ENCODE assay signal across 18 cellular contexts in genomic region chr5:40291338-40291737, GRCh38.
DNase-seq lines count a peak whose midpoint lies in the region; TF ChIP-seq lines count a peak whose summit lies in the region.
"Had no signal": no experiment of that assay in that cellular context is flagged by ENCODE, and none has a peak within 500 bp of the region (broad histone marks: within the 10 kb centered on the region; RNA-seq: fewer than 3 reads in every experiment).

No MANE protein-coding gene starts in this region.

- H3K4me3 Mint-ChIP-seq in MCF 10A (ENCODE audit: unreplicated experiment) (no peak overlapping the region), osteocyte (ENCODE audit: unreplicated experiment) (no peak overlapping the region), type B pancreatic cell (no peak overlapping the region)
- H3K4me3 Mint-ChIP-seq: activated B cell treated with CpG ODN at 0.5 μM for 24 hours, CD14-positive monocyte had no signal

- H3K4me1 ChIP-seq in breast epithelium = no peaks in the 10 kb centered on the region
- H3K4me1 ChIP-seq: parathyroid adenoma, SJCRH30 had no signal

- H3K27me3 Mint-ChIP-seq in MCF 10A (ENCODE audit: insufficient read depth, unreplicated experiment) (no peaks in the 10 kb centered on the region), osteocyte (ENCODE audit: unreplicated experiment) (no peaks in the 10 kb centered on the region), type B pancreatic cell (no peaks in the 10 kb centered on the region)
- H3K27me3 Mint-ChIP-seq: activated B cell treated with CpG ODN at 0.5 μM for 24 hours had no signal

- peak; percentile 19 for DNase-seq in MCF 10A (ENCODE audit: unreplicated experiment)
- DNase-seq in breast epithelium (ENCODE audit: low spot score in 2 of 2) = no peak
- DNase-seq in astrocyte of the cerebellum (ENCODE audit: low read depth) = peak; percentile 33
- peak; percentile 69 for DNase-seq in fibroblast of the aortic adventitia (ENCODE audit: low read depth)
- no peak for DNase-seq in osteocyte (ENCODE audit: extremely low spot score, unreplicated experiment)
- no peak for DNase-seq in posterior cingulate gyrus
- DNase-seq in type B pancreatic cell (ENCODE audit: extremely low spot score, unreplicated experiment) = no peak
- DNase-seq in NCI-H2196 (lab: John Stamatoyannopoulos, UW; ENCODE audit: unreplicated experiment) = no peak
- DNase-seq: activated B cell treated with CpG ODN at 0.5 μM for 24 hours, left ventricle myocardium superior, MM.1S, NCI-H187 treated with DMSO at 0.1 percent for 48 hours, NCI-H526, SJCRH30, small intestine had no signal

- no peaks in the 10 kb centered on the region for H3K27me3 ChIP-seq in breast epithelium
- H3K27me3 ChIP-seq: SJCRH30 had no signal

- in situ Hi-C loops in astrocyte of the cerebellum (cut with HindIII; ENCODE audit: low sequenced_read_pairs) = no loop called here

- no peak overlapping the region for H3K27ac ChIP-seq in breast epithelium
- H3K27ac ChIP-seq: 22Rv1, parathyroid adenoma, SJCRH30 had no signal

- no peak overlapping the region for H3K4me3 ChIP-seq in breast epithelium
- H3K4me3 ChIP-seq in astrocyte of the cerebellum (ENCODE audit: low read depth, low read length) = no peak overlapping the region
- no peak overlapping the region for H3K4me3 ChIP-seq in fibroblast of the aortic adventitia (ENCODE audit: low read depth, low read length)
- H3K4me3 ChIP-seq: SJCRH30 had no signal

- POLR2A ChIA-PET in MCF 10A (lab: Yijun Ruan, JAX) = no interaction called here

- H3K4me1 Mint-ChIP-seq in MCF 10A (ENCODE audit: insufficient read depth, unreplicated experiment) (peaks cover 6% of the 10 kb centered on the region), osteocyte (ENCODE audit: unreplicated experiment) (peaks cover 3% of the 10 kb centered on the region), type B pancreatic cell (ENCODE audit: unreplicated experiment) (no peaks in the 10 kb centered on the region)
- H3K4me1 Mint-ChIP-seq: activated B cell treated with CpG ODN at 0.5 μM for 24 hours, CD14-positive monocyte had no signal

- H3K36me3 Mint-ChIP-seq in MCF 10A (ENCODE audit: insufficient read depth, unreplicated experiment) (no peaks in the 10 kb centered on the region), osteocyte (ENCODE audit: unreplicated experiment) (no peaks in the 10 kb centered on the region), type B pancreatic cell (no peaks in the 10 kb centered on the region)
- H3K36me3 Mint-ChIP-seq: CD14-positive monocyte had no signal

- no TSS peak for BruUV-seq in MCF 10A (replicated peaks; lab: Mats Ljungman, UMichigan)

- TF ChIP-seq POLR2A in breast epithelium (IDR thresholded peaks at IDR 0.05) = no peak

- intact Hi-C loops in MCF 10A (cut with micrococcal nuclease) = no loop called here
- intact Hi-C loops in breast epithelium (cut with DNase I; ENCODE audit: low total_unique reads) = no loop called here
- intact Hi-C loops in posterior cingulate gyrus (cut with DNase I) = no loop called here

- H3K27ac Mint-ChIP-seq in MCF 10A (ENCODE audit: low read depth, unreplicated experiment) (no peak overlapping the region), osteocyte (ENCODE audit: unreplicated experiment) (no peak overlapping the region), type B pancreatic cell (no peak overlapping the region)
- H3K27ac Mint-ChIP-seq: activated B cell treated with CpG ODN at 0.5 μM for 24 hours had no signal

- CTCF ChIA-PET in MCF 10A (lab: Yijun Ruan, JAX) = no interaction called here

- H3K9me3 ChIP-seq in breast epithelium = no peaks in the 10 kb centered on the region
- H3K9me3 ChIP-seq: SJCRH30 had no signal

- no peaks in the 10 kb centered on the region for H3K9me3 Mint-ChIP-seq in MCF 10A (ENCODE audit: unreplicated experiment)
- peaks cover 8% of the 10 kb centered on the region for H3K9me3 Mint-ChIP-seq in osteocyte (ENCODE audit: unreplicated experiment)
- no peaks in the 10 kb centered on the region for H3K9me3 Mint-ChIP-seq in type B pancreatic cell
- H3K9me3 Mint-ChIP-seq: activated B cell treated with CpG ODN at 0.5 μM for 24 hours had no signal

- H3K36me3 ChIP-seq in breast epithelium = no peaks in the 10 kb centered on the region
- H3K36me3 ChIP-seq: SJCRH30 had no signal

- no peak for TF ChIP-seq CTCF in MCF 10A (IDR thresholded peaks at IDR 0.05; ENCODE audit: unreplicated experiment)
- TF ChIP-seq CTCF in breast epithelium (IDR thresholded peaks at IDR 0.05) = no peak
- TF ChIP-seq CTCF in astrocyte of the cerebellum (IDR thresholded peaks at IDR 0.05; ENCODE audit: low read depth, low read length, missing control alignments) = no peak
- TF ChIP-seq CTCF in fibroblast of the aortic adventitia (IDR thresholded peaks at IDR 0.05; ENCODE audit: insufficient read depth, low read length) = no peak
- TF ChIP-seq CTCF in osteocyte (IDR thresholded peaks at IDR 0.05) = no peak
- no peak for TF ChIP-seq CTCF in type B pancreatic cell (conservative IDR thresholded peaks at IDR 0.05)

Comparison
In these comparisons a context has a peak if more than half of its experiments do, and no peak if none do; other contexts are left out.
1. DNase-seq: peak in MCF 10A (single experiment), astrocyte of the cerebellum (single experiment) and fibroblast of the aortic adventitia (single experiment); none in breast epithelium (0 of 2), osteocyte (single experiment), posterior cingulate gyrus (0 of 10), type B pancreatic cell (single experiment) and NCI-H2196 (single experiment).